In the genomic region with DNA sequence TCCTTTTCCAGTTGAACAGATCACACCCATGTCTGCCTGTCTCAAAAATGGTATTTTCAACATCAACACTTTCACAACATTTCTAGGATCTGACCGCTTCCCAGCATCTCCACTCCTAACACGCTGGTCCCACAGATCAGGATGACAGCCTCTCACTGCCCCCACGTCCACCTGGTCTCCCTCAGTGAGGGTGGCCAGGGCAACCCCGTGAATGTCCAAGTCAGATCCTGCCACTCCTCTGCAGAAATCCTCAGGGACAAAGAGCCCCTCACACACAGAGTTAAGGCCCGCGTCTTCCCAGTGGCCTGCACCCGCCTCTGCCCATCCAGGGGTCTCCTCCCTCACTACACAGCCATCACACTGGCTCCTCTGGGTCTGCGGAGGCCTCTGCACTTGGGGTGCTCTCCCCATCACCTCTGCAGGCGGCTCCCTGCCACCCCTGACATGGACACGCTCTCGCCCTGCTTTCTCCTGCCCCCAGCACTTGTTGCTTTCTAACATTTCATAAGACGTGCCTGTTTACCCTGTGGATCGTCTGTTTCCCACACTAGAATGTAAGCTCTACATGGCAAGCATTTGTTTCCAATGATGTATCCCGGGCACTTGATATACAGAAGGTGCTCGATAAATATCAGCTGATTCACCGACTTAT, we compare ENCODE assay signal across 17 cellular contexts. TPM values are rescaled to one million over a fixed set of nuclear protein-coding genes. Genes with fewer than 3 reads are reported as not detected.
DNase-seq lines count a peak whose midpoint lies in the region; FAIRE-seq and TF ChIP-seq lines count a peak whose summit lies in the region.
"Had no signal": no experiment of that assay in that cellular context is flagged by ENCODE, and none has a peak within 500 bp of the region (broad histone marks: within the 10 kb centered on the region; RNA-seq: fewer than 3 reads in every experiment).

No MANE protein-coding gene starts in this region.

- H3K4me2 ChIP-seq in astrocyte (ENCODE audit: low read length) (peak overlapping the region; percentile 47), mesendoderm (ENCODE audit: low read length) (no peak overlapping the region)

- peak overlapping the region; percentile 60 for H3K27ac Mint-ChIP-seq in astrocyte (ENCODE audit: unreplicated experiment)
- H3K27ac Mint-ChIP-seq: stimulated activated naive CD8-positive, alpha-beta T cell treated with anti-CD3 and anti-CD28 coated beads, Interleukin-15, Interleukin-2, amounts not matched to agents 100 ng/mL and 50 ng/mL, for 24 hours had no signal

- H3K4ac ChIP-seq in mesendoderm (ENCODE audit: low read depth, low read length) = no peak overlapping the region

- no peak overlapping the region for H2BK5ac ChIP-seq in mesendoderm (ENCODE audit: low read length)

- H2BK15ac ChIP-seq in mesendoderm (replicated peaks; ENCODE audit: low read depth) = no peak overlapping the region

- H3K27me3 ChIP-seq in HUES48 (ENCODE audit: control insufficient read depth, insufficient read depth, low read length) (no peaks in the 10 kb centered on the region), astrocyte (ENCODE audit: insufficient read depth, low read length) (no peaks in the 10 kb centered on the region), mesendoderm (ENCODE audit: insufficient read depth, low read length, poor library complexity) (no peaks in the 10 kb centered on the region), testis (no peaks in the 10 kb centered on the region)
- H3K27me3 ChIP-seq: ascending aorta had no signal

- intact Hi-C loops in testis (cut with DNase I; ENCODE audit: low total_unique reads) = no loop called here
- intact Hi-C loops in posterior vena cava (cut with DNase I) = no loop called here

- no CpG with 5 or more reads among the region's 16 CpGs for WGBS in mesendoderm (ENCODE audit: extremely low coverage, insufficient coverage, low lambda C conversion rate)
- 82 to 83% methylated on average over 16 of the region's 16 CpGs for WGBS in testis, 2 donors

- no peak overlapping the region for H4K8ac ChIP-seq in mesendoderm (ENCODE audit: low read depth, low read length)

- TF ChIP-seq POLR2A in testis (IDR thresholded peaks at IDR 0.05) = no peak

- peaks cover 31% of the 10 kb centered on the region for H4K20me1 ChIP-seq in astrocyte (ENCODE audit: insufficient read depth, low read length)

- H3K27ac ChIP-seq in HUES48 (ENCODE audit: low read depth, low read length) (peak overlapping the region; percentile 88), astrocyte (ENCODE audit: low read depth, low read length) (peak overlapping the region; percentile 39), mesendoderm (ENCODE audit: low read depth, low read length) (no peak overlapping the region), testis (peak overlapping the region; percentile 13 to 28)

- H3K27me3 Mint-ChIP-seq in astrocyte (ENCODE audit: low read depth, unreplicated experiment) = no peaks in the 10 kb centered on the region
- H3K27me3 Mint-ChIP-seq: CD4-positive, alpha-beta memory T cell; stimulated activated naive CD8-positive, alpha-beta T cell treated with anti-CD3 and anti-CD28 coated beads, Interleukin-15, Interleukin-2, amounts not matched to agents 100 ng/mL and 50 ng/mL, for 24 hours had no signal

- DNase-seq in astrocyte (ENCODE audit: low read depth) = peak; percentile 79
- no peak for DNase-seq in mesendoderm
- peak; percentile 13 for DNase-seq in testis
- DNase-seq in activated naive CD4-positive, alpha-beta T cell treated with Interleukin-2 at 50 U/mL for 16 hours = no peak
- DNase-seq in posterior vena cava (ENCODE audit: low spot score) = no peak
- DNase-seq in NCI-H446 treated with DMSO at 0.1 percent for 48 hours (lab: John Stamatoyannopoulos, UW) = no peak
- DNase-seq: activated effector memory CD4-positive, alpha-beta T cell treated with Interleukin-2 at 50 U/mL for 16 hours; CD4-positive, alpha-beta memory T cell; dermis blood vessel endothelial cell; HCEC 1CT; Kasumi-1; NCI-H1417 treated with DMSO at 0.1 percent for 48 hours; NCI-H345 had no signal

- TF ChIP-seq CTCF in astrocyte (IDR thresholded peaks at IDR 0.05; ENCODE audit: insufficient read depth, low read depth, low read length) (no peak), testis (IDR thresholded peaks at IDR 0.05) (no peak)

- no peak overlapping the region for H2AFZ ChIP-seq in astrocyte (ENCODE audit: low read depth, low read length)

- H3K36me3 ChIP-seq in HUES48 (ENCODE audit: control insufficient read depth, insufficient read depth, low read length) = no peaks in the 10 kb centered on the region
- H3K36me3 ChIP-seq in astrocyte (ENCODE audit: insufficient read depth, low read length) = no peaks in the 10 kb centered on the region
- no peaks in the 10 kb centered on the region for H3K36me3 ChIP-seq in mesendoderm (ENCODE audit: control insufficient read depth, insufficient read depth, low read length)
- no peaks in the 10 kb centered on the region for H3K36me3 ChIP-seq in testis (ENCODE audit: low read depth, missing control alignments)
- H3K36me3 ChIP-seq: ascending aorta had no signal

- H3K9me3 ChIP-seq in HUES48 (ENCODE audit: control insufficient read depth, insufficient read depth, low read length) (no peaks in the 10 kb centered on the region), astrocyte (ENCODE audit: insufficient read depth, low read depth, low read length) (no peaks in the 10 kb centered on the region), testis (no peaks in the 10 kb centered on the region)
- H3K9me3 ChIP-seq: ascending aorta had no signal

- no peak overlapping the region for H4K5ac ChIP-seq in mesendoderm (ENCODE audit: low read length)

- H2BK120ac ChIP-seq in mesendoderm (ENCODE audit: low read depth, low read length) = no peak overlapping the region

- peaks cover 7% of the 10 kb centered on the region for H3K36me3 Mint-ChIP-seq in astrocyte (ENCODE audit: low read depth, unreplicated experiment)

- H3K4me1 ChIP-seq in HUES48 (ENCODE audit: control insufficient read depth, insufficient read depth, low read length) (peaks cover 76% of the 10 kb centered on the region), astrocyte (ENCODE audit: insufficient read depth, low read length) (peaks cover 64% of the 10 kb centered on the region), mesendoderm (ENCODE audit: control insufficient read depth, low read depth, low read length) (peaks cover 27% of the 10 kb centered on the region), testis (peaks cover 60% of the 10 kb centered on the region)

- H3K79me2 ChIP-seq in astrocyte (ENCODE audit: insufficient read depth, low read length) (peaks cover 72% of the 10 kb centered on the region), mesendoderm (ENCODE audit: control insufficient read depth, insufficient read depth, low read length) (peaks cover 75% of the 10 kb centered on the region)

- H3K9me3 Mint-ChIP-seq in astrocyte (ENCODE audit: unreplicated experiment) = peaks cover 2% of the 10 kb centered on the region
- H3K9me3 Mint-ChIP-seq: CD4-positive, alpha-beta memory T cell; stimulated activated naive CD8-positive, alpha-beta T cell treated with anti-CD3 and anti-CD28 coated beads, Interleukin-15, Interleukin-2, amounts not matched to agents 100 ng/mL and 50 ng/mL, for 24 hours had no signal

- peak overlapping the region; percentile 53 for H3K56ac ChIP-seq in mesendoderm (ENCODE audit: low read length)

- no peak for FAIRE-seq in astrocyte (lab: Jason Lieb, UNC)

- H2AK5ac ChIP-seq in mesendoderm (ENCODE audit: low read length) = no peak overlapping the region

- H3K79me1 ChIP-seq in mesendoderm (ENCODE audit: low read length) = peaks cover 23% of the 10 kb centered on the region

- H3K23ac ChIP-seq in mesendoderm (ENCODE audit: low read length) = no peak overlapping the region

- peak overlapping the region; percentile 15 for H3K18ac ChIP-seq in mesendoderm (ENCODE audit: low read length)

- H3K4me3 Mint-ChIP-seq in astrocyte (ENCODE audit: unreplicated experiment) = no peak overlapping the region
- H3K4me3 Mint-ChIP-seq: CD4-positive, alpha-beta memory T cell; stimulated activated naive CD8-positive, alpha-beta T cell treated with anti-CD3 and anti-CD28 coated beads, Interleukin-15, Interleukin-2, amounts not matched to agents 100 ng/mL and 50 ng/mL, for 24 hours had no signal

- H3K4me3 ChIP-seq in HUES48 (ENCODE audit: low read depth, low read length) (no peak overlapping the region), astrocyte (ENCODE audit: insufficient read depth, low read depth, low read length) (no peak overlapping the region), mesendoderm (ENCODE audit: low read length) (no peak overlapping the region), testis (no peak overlapping the region)
- H3K4me3 ChIP-seq: ascending aorta, lung had no signal

- peaks cover 69% of the 10 kb centered on the region for H3K4me1 Mint-ChIP-seq in astrocyte (ENCODE audit: low read depth, unreplicated experiment)

- H3K9ac ChIP-seq in HUES48 (ENCODE audit: low read depth, low read length) = peak overlapping the region; percentile 63
- H3K9ac ChIP-seq in astrocyte (ENCODE audit: low read length) = peak overlapping the region; percentile 31
- peak overlapping the region; percentile 29 for H3K9ac ChIP-seq in mesendoderm (ENCODE audit: low read length)

RNA-seq across cellular contexts. Expression of a gene that starts 20.0 kb away (rescaled TPM):
- 67.2 and 72.7 TPM in 2 replicates for total RNA-seq in astrocyte
- polyA plus RNA-seq in mesendoderm (2013, experiment 1 of 2) = 46.1 TPM
- polyA plus RNA-seq in mesendoderm (2013, experiment 2 of 2) = 47.4 TPM
- total RNA-seq in testis = 10 to 100 TPM; 50.0 to 69.6 TPM
- polyA plus RNA-seq in testis (ENCODE audit: insufficient read depth, low read depth, low replicate concordance) = 53.2 TPM
- 10 to 100 TPM; 59.8 to 65.8 TPM for total RNA-seq in posterior vena cava

Comparison
In these comparisons a context has a peak if more than half of its experiments do, and no peak if none do; other contexts are left out.
1. DNase-seq: peak in astrocyte (single experiment) and testis (single experiment); none in mesendoderm (single experiment), activated naive CD4-positive, alpha-beta T cell treated with Interleukin-2 at 50 U/mL for 16 hours (single experiment), posterior vena cava (single experiment) and NCI-H446 treated with DMSO at 0.1 percent for 48 hours (single experiment).
2. Peak in every context shown above with its lines, with median percentiles within 50 percentile points of each other: H3K9ac ChIP-seq.